In genomic region chr14:63924375-63924774, GRCh38 we compare ENCODE assay signal across 25 cellular contexts.
"Had no signal": no experiment of that assay in that cellular context is flagged by ENCODE, and none has a peak within 500 bp of the region (broad histone marks: within the 10 kb centered on the region; RNA-seq: fewer than 3 reads in every experiment).

No MANE protein-coding gene starts in this region.

- H3K4me1 ChIP-seq: colonic mucosa, left lung had no signal

- H3K27ac Mint-ChIP-seq: dendritic cell treated with granulocyte-macrophage colony-stimulating factor and Interleukin-4, amounts not matched to agents 40 ng/mL and 50 ng/mL, for 4 days; effector memory CD8-positive, alpha-beta T cell; endodermal cell; memory B cell; mesothelial cell of epicardium had no signal

- H3K36me3 ChIP-seq: colonic mucosa, gastroesophageal sphincter, heart left ventricle, left lung, lower lobe of right lung had no signal

- H3K9me3 ChIP-seq: colonic mucosa, esophagus squamous epithelium, gastroesophageal sphincter, lower lobe of right lung, mucosa of descending colon had no signal

- FAIRE-seq: endometrium, frontal cortex, keratinocyte had no signal

- H3K4me3 Mint-ChIP-seq: dendritic cell treated with granulocyte-macrophage colony-stimulating factor and Interleukin-4, amounts not matched to agents 40 ng/mL and 50 ng/mL, for 4 days; effector memory CD8-positive, alpha-beta T cell; endodermal cell; immature natural killer cell; memory B cell; mesothelial cell of epicardium had no signal

- H3K27ac ChIP-seq: colonic mucosa had no signal

- H3K9me3 Mint-ChIP-seq: dendritic cell treated with granulocyte-macrophage colony-stimulating factor and Interleukin-4, amounts not matched to agents 40 ng/mL and 50 ng/mL, for 4 days; effector memory CD8-positive, alpha-beta T cell; immature natural killer cell had no signal

- H3K4me3 ChIP-seq: colonic mucosa, esophagus squamous epithelium, gastroesophageal sphincter, heart left ventricle, hepatocyte, left lung, lower lobe of right lung, mucosa of descending colon had no signal

- DNase-seq: colonic mucosa; cortex of kidney; effector CD8-positive, alpha-beta T cell; effector memory CD8-positive, alpha-beta T cell; endodermal cell; erythroblast; esophagus squamous epithelium; foreskin fibroblast; heart left ventricle; hypothalamus; immature natural killer cell; left cardiac atrium; left lung; left ventricle myocardium superior; lower lobe of right lung; mucosa of descending colon had no signal

- H3K27me3 ChIP-seq: colonic mucosa, esophagus squamous epithelium, gastroesophageal sphincter, heart left ventricle, hepatocyte, left lung had no signal

- ATAC-seq: effector memory CD8-positive, alpha-beta T cell; esophagus mucosa; gastroesophageal sphincter; heart left ventricle; left cardiac atrium; left lung; left ventricle myocardium superior; lower lobe of right lung; mucosa of descending colon had no signal

- H3K27me3 Mint-ChIP-seq: effector memory CD8-positive, alpha-beta T cell; memory B cell had no signal

- H3K4me1 Mint-ChIP-seq: memory B cell had no signal
